In the genomic region with DNA sequence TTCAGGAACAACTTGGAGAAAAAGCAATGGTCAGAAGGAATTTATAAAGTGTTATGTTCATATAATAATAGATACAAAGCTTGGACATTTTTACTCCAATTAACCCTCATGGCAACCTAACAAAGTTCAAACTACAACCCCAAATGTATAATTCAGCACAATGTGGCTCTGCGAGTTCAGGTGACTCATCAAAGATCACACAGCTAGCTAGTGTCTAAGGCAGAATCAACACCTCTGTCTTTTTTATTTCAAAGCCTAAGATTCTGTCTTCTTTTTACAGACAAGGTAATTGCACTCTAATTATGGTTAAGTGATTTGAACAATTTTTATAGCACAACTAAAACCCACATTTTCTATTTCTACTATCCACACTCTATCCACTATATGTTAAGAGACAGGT, we compare ENCODE assay signal across 21 cellular contexts.
"Had no signal": no experiment of that assay in that cellular context is flagged by ENCODE, and none has a peak within 500 bp of the region (broad histone marks: within the 10 kb centered on the region; RNA-seq: fewer than 3 reads in every experiment).

No MANE protein-coding gene starts in this region.

- H3K36me3 Mint-ChIP-seq: activated CD4-positive, alpha-beta memory T cell treated with anti-CD3 and anti-CD28 coated beads for 36 hours; mesothelial cell of epicardium; naive thymus-derived CD8-positive, alpha-beta T cell had no signal

- H3K4me3 ChIP-seq: heart right ventricle, left lung, neural progenitor cell, prostate gland, upper lobe of left lung had no signal

- H3K27ac Mint-ChIP-seq: activated CD4-positive, alpha-beta memory T cell treated with anti-CD3 and anti-CD28 coated beads for 36 hours; activated naive CD4-positive, alpha-beta T cell treated with anti-CD3 and anti-CD28 coated beads for 36 hours; activated T-cell treated with anti-CD3 and anti-CD28 coated beads, Interleukin-2, amount 50 U/mL, for 72 hours; mesothelial cell of epicardium; naive thymus-derived CD8-positive, alpha-beta T cell; neural progenitor cell; T-helper 17 cell had no signal

- H3K27me3 ChIP-seq: left lung, neural progenitor cell, upper lobe of left lung had no signal

- H3K4me1 Mint-ChIP-seq: mesothelial cell of epicardium; naive thymus-derived CD8-positive, alpha-beta T cell; neural progenitor cell; T-helper 17 cell had no signal

- ATAC-seq: activated T-cell treated with anti-CD3 and anti-CD28 coated beads, Interleukin-2, amount 50 U/mL, for 72 hours; heart right ventricle; left lung; naive thymus-derived CD8-positive, alpha-beta T cell; right cardiac atrium; stimulated activated naive CD8-positive, alpha-beta T cell treated with anti-CD3 and anti-CD28 coated beads, Interleukin-15, Interleukin-2, amounts not matched to agents 100 U/mL and 50 U/mL, for 24 hours; T-helper 17 cell had no signal

- H3K27me3 Mint-ChIP-seq: activated CD4-positive, alpha-beta memory T cell treated with anti-CD3 and anti-CD28 coated beads for 36 hours; naive thymus-derived CD8-positive, alpha-beta T cell; T-helper 17 cell had no signal

- H3K4me3 Mint-ChIP-seq: activated CD4-positive, alpha-beta memory T cell treated with anti-CD3 and anti-CD28 coated beads for 36 hours; activated naive CD4-positive, alpha-beta T cell treated with anti-CD3 and anti-CD28 coated beads for 36 hours; activated T-cell treated with anti-CD3 and anti-CD28 coated beads, Interleukin-2, amount 50 U/mL, for 72 hours; mesothelial cell of epicardium; naive thymus-derived CD8-positive, alpha-beta T cell; neural progenitor cell; T-helper 17 cell had no signal

- H3K36me3 ChIP-seq: heart right ventricle, left lung, neural progenitor cell, prostate gland, upper lobe of left lung had no signal

- DNase-seq: activated CD4-positive, alpha-beta memory T cell treated with anti-CD3 and anti-CD28 coated beads for 36 hours; activated CD4-positive, alpha-beta T cell treated with anti-CD3 and anti-CD28 coated beads for 4 hours; activated CD4-positive, CD25-positive, alpha-beta regulatory T cell; activated effector memory CD4-positive, alpha-beta T cell treated with Interleukin-2 at 50 U/mL for 16 hours; activated naive CD4-positive, alpha-beta T cell treated with anti-CD3 and anti-CD28 coated beads for 36 hours; activated T-cell treated with anti-CD3 and anti-CD28 coated beads, Interleukin-2, amount 50 U/mL, for 72 hours; amygdala; foreskin fibroblast; heart right ventricle; kidney; left lung; naive thymus-derived CD8-positive, alpha-beta T cell; right cardiac atrium; stimulated activated CD4-positive, alpha-beta T cell treated with anti-CD3 and anti-CD28 coated beads, Interleukin-12 subunit alpha, Interleukin-12 subunit beta, amount 100 ng/mL, for 4 hours; stimulated activated CD4-positive, alpha-beta T cell treated with anti-CD3 and anti-CD28 coated beads, Interleukin-4, amount 100 ng/mL, for 4 hours; stimulated activated naive CD8-positive, alpha-beta T cell treated with anti-CD3 and anti-CD28 coated beads, Interleukin-15, Interleukin-2, amounts not matched to agents 100 U/mL and 50 U/mL, for 24 hours; T-helper 17 cell; upper lobe of left lung had no signal
